ENCODE assay signal across 19 cellular contexts in genomic region chr15:48086582-48086981, GRCh38. TPM values are rescaled to one million over a fixed set of nuclear protein-coding genes. Genes with fewer than 3 reads are reported as not detected.
A peak's percentile ranks its signal among the peaks of the same experiment; 100 is the strongest.
DNase-seq lines count a peak whose midpoint lies in the region; ATAC-seq and TF ChIP-seq lines count a peak whose summit lies in the region.
"Had no signal": no experiment of that assay in that cellular context is flagged by ENCODE, and none has a peak within 500 bp of the region (broad histone marks: within the 10 kb centered on the region; RNA-seq: fewer than 3 reads in every experiment).

No MANE protein-coding gene starts in this region.

- H3K4me1 Mint-ChIP-seq in brain (peaks cover 46% of the 10 kb centered on the region), nephron (peaks cover 68% of the 10 kb centered on the region)
- H3K4me1 Mint-ChIP-seq: activated CD8-positive, alpha-beta memory T cell treated with anti-CD3 and anti-CD28 coated beads, Interleukin-2, amount 10 ng/mL, durations not matched to agents 7 days and 5 days; activated naive CD8-positive, alpha-beta T cell treated with anti-CD3 and anti-CD28 coated beads, Interleukin-2, amount 50 U/mL, for 24 hours; stimulated activated memory B cell treated with anti-CD40 and anti-IgM and Interleukin-4, amounts not matched to agents 10 μg/mL and 1 μg/mL and 100 μg/mL, for 72 hours had no signal

- peaks cover 3% of the 10 kb centered on the region for H3K27me3 Mint-ChIP-seq in brain
- H3K27me3 Mint-ChIP-seq in nephron (ENCODE audit: low read depth), result no peaks in the 10 kb centered on the region
- H3K27me3 Mint-ChIP-seq: stimulated activated memory B cell treated with anti-CD40 and anti-IgM and Interleukin-4, amounts not matched to agents 10 μg/mL and 1 μg/mL and 100 μg/mL, for 72 hours had no signal

- H3K36me3 Mint-ChIP-seq in brain (no peaks in the 10 kb centered on the region), nephron (ENCODE audit: low read depth) (no peaks in the 10 kb centered on the region)
- H3K36me3 Mint-ChIP-seq: activated CD8-positive, alpha-beta memory T cell treated with anti-CD3 and anti-CD28 coated beads, Interleukin-2, amount 10 ng/mL, durations not matched to agents 7 days and 5 days; stimulated activated memory B cell treated with anti-CD40 and anti-IgM and Interleukin-4, amounts not matched to agents 10 μg/mL and 1 μg/mL and 100 μg/mL, for 72 hours had no signal

- TF ChIP-seq CTCF in brain (conservative IDR thresholded peaks at IDR 0.05), result no peak
- TF ChIP-seq CTCF in nephron (IDR thresholded peaks at IDR 0.05; ENCODE audit: unreplicated experiment in 3 of 3), result no peak

- H3K4me3 Mint-ChIP-seq in brain (peak overlapping the region in 1 of 5 experiments; percentile 36), nephron (peak overlapping the region in 1 of 3 experiments; percentile 54)
- H3K4me3 Mint-ChIP-seq: activated CD8-positive, alpha-beta memory T cell treated with anti-CD3 and anti-CD28 coated beads, Interleukin-2, amount 10 ng/mL, durations not matched to agents 7 days and 5 days; activated naive CD8-positive, alpha-beta T cell treated with anti-CD3 and anti-CD28 coated beads, Interleukin-2, amount 50 U/mL, for 24 hours; effector memory CD8-positive, alpha-beta T cell; stimulated activated memory B cell treated with anti-CD40 and anti-IgM and Interleukin-4, amounts not matched to agents 10 μg/mL and 1 μg/mL and 100 μg/mL, for 72 hours had no signal

- ATAC-seq in GM21619 (IDR thresholded peaks at IDR 0.05; ENCODE audit: unreplicated experiment) (no peak), GM21526 (IDR thresholded peaks at IDR 0.05; ENCODE audit: low FRiP score, unreplicated experiment) (no peak)
- ATAC-seq: activated CD8-positive, alpha-beta memory T cell treated with anti-CD3 and anti-CD28 coated beads, Interleukin-2, amount 10 ng/mL, durations not matched to agents 7 days and 5 days; activated naive CD8-positive, alpha-beta T cell treated with anti-CD3 and anti-CD28 coated beads, Interleukin-2, amount 50 U/mL, for 24 hours; effector memory CD8-positive, alpha-beta T cell; PC-3; psoas muscle; stimulated activated memory B cell treated with anti-CD40 and anti-IgM and Interleukin-4, amounts not matched to agents 10 μg/mL and 1 μg/mL and 100 μg/mL, for 72 hours had no signal

- H3K9me3 Mint-ChIP-seq in brain (peaks cover 0 to 4% (median 0%) of the 10 kb centered on the region in 5 experiments), nephron (no peaks in the 10 kb centered on the region)
- H3K9me3 Mint-ChIP-seq: activated naive CD8-positive, alpha-beta T cell treated with anti-CD3 and anti-CD28 coated beads, Interleukin-2, amount 50 U/mL, for 24 hours; activated T-helper 2 cell treated with anti-CD3 and anti-CD28 coated beads, Interferon-gamma antibody, Interleukin-2, Interleukin-4, amounts not matched to agents 10 μg/mL and 5 μg/mL and 100 μg/mL, durations not matched to agents 14 hours and 24 hours and 36 hours; stimulated activated memory B cell treated with anti-CD40 and anti-IgM and Interleukin-4, amounts not matched to agents 10 μg/mL and 1 μg/mL and 100 μg/mL, for 72 hours had no signal

- H3K27ac Mint-ChIP-seq in brain (peak overlapping the region in 4 of 5 experiments; percentile 14 to 89 (median 63)), nephron (peak overlapping the region; percentile 81 to 90 (median 87))
- H3K27ac Mint-ChIP-seq: activated CD8-positive, alpha-beta memory T cell treated with anti-CD3 and anti-CD28 coated beads, Interleukin-2, amount 10 ng/mL, durations not matched to agents 7 days and 5 days; activated naive CD8-positive, alpha-beta T cell treated with anti-CD3 and anti-CD28 coated beads, Interleukin-2, amount 50 U/mL, for 24 hours; activated T-helper 2 cell treated with anti-CD3 and anti-CD28 coated beads, Interferon-gamma antibody, Interleukin-2, Interleukin-4, amounts not matched to agents 10 μg/mL and 5 μg/mL and 100 μg/mL, durations not matched to agents 14 hours and 24 hours and 36 hours; effector memory CD8-positive, alpha-beta T cell; stimulated activated memory B cell treated with anti-CD40 and anti-IgM and Interleukin-4, amounts not matched to agents 10 μg/mL and 1 μg/mL and 100 μg/mL, for 72 hours had no signal

- peak; percentile 25 for DNase-seq in EL
- peak; percentile 69 for DNase-seq in M059J (ENCODE audit: low read depth)
- no peak for DNase-seq in NCI-H1092 treated with DMSO at 0.1 percent for 48 hours (lab: John Stamatoyannopoulos, UW)
- DNase-seq in activated T-cell treated with anti-CD3 and anti-CD28 coated beads, Interleukin-2, amount 50 U/mL, for 1 hour, result no peak
- DNase-seq: activated CD4-positive, alpha-beta T cell treated with anti-CD3 and anti-CD28 coated beads for 1 hour; activated CD8-positive, alpha-beta memory T cell treated with anti-CD3 and anti-CD28 coated beads, Interleukin-2, amount 10 ng/mL, durations not matched to agents 7 days and 5 days; activated naive CD8-positive, alpha-beta T cell treated with anti-CD3 and anti-CD28 coated beads, Interleukin-2, amount 50 U/mL, for 24 hours; Calu3; effector memory CD8-positive, alpha-beta T cell; PC-3; psoas muscle; tibial artery had no signal

RNA-seq across cellular contexts. Expression of gene SLC24A5, which starts 34.2 kb away (rescaled TPM):
- total RNA-seq in M059J (2014; rRNA removed; shearing (Covaris generic)), result not detected in 2 replicates
- polyA plus RNA-seq in brain (ENCODE audit: insufficient read depth, low read depth, low replicate concordance), result not detected
- total RNA-seq: activated CD8-positive, alpha-beta memory T cell treated with anti-CD3 and anti-CD28 coated beads, Interleukin-2, amount 10 ng/mL, durations not matched to agents 7 days and 5 days; activated T-helper 2 cell treated with anti-CD3 and anti-CD28 coated beads, Interferon-gamma antibody, Interleukin-2, Interleukin-4, amounts not matched to agents 10 μg/mL and 5 μg/mL and 100 μg/mL, durations not matched to agents 14 hours and 24 hours and 36 hours; Calu3; PC-3; psoas muscle; SJCRH30 had no signal
- polyA plus RNA-seq: psoas muscle had no signal

Comparison
In these comparisons a context has a peak if more than half of its experiments do, and no peak if none do; other contexts are left out.
1. DNase-seq: peak in EL (single experiment) and M059J (single experiment); none in NCI-H1092 treated with DMSO at 0.1 percent for 48 hours (single experiment) and activated T-cell treated with anti-CD3 and anti-CD28 coated beads, Interleukin-2, amount 50 U/mL, for 1 hour (single experiment).